9 cellular contexts compared by ENCODE assay signal in genomic region chr4:116358633-116359222, GRCh38.
DNase-seq lines count a peak whose midpoint lies in the region; ATAC-seq, FAIRE-seq and TF ChIP-seq lines count a peak whose summit lies in the region.
"Had no signal": no experiment of that assay in that cellular context is flagged by ENCODE, and none has a peak within 500 bp of the region (broad histone marks: within the 10 kb centered on the region; RNA-seq: fewer than 3 reads in every experiment).

No MANE protein-coding gene starts in this region.

- H3K79me1 ChIP-seq in mesendoderm (ENCODE audit: low read length): no peaks in the 10 kb centered on the region

- no peak overlapping the region for H2BK5ac ChIP-seq in mesendoderm (ENCODE audit: low read length)

- no peak overlapping the region for H2AK5ac ChIP-seq in mesendoderm (ENCODE audit: low read length)

- H3K79me2 ChIP-seq in mesendoderm (ENCODE audit: control insufficient read depth, insufficient read depth, low read length): no peaks in the 10 kb centered on the region

- no peaks in the 10 kb centered on the region for H3K4me1 ChIP-seq in A549
- H3K4me1 ChIP-seq in mesendoderm (ENCODE audit: control insufficient read depth, low read depth, low read length): no peaks in the 10 kb centered on the region

- no peak overlapping the region for H3K23ac ChIP-seq in mesendoderm (ENCODE audit: low read length)

- DNase-seq in A549 (ENCODE audit: low read depth in 1 of 2, low spot score in 1 of 2) (peak; percentile 7 to 75), GM10266 (ENCODE audit: extremely low spot score) (peak; percentile 40), H7 (peak; percentile 12), RWPE1 (ENCODE audit: low spot score) (peak; percentile 63), dermis microvascular lymphatic vessel endothelial cell (ENCODE audit: low read depth in 2 of 2) (peak; percentile 31 to 53), mesendoderm (peak; percentile 90), DMS79 treated with DMSO at 0.1 percent for 48 hours (lab: John Stamatoyannopoulos, UW) (no peak)

- TF ChIP-seq EP300 in A549 (IDR thresholded peaks at IDR 0.05): no peak
- no peak for TF ChIP-seq EP300 in Ishikawa (IDR thresholded peaks at IDR 0.05; ENCODE audit: borderline replicate concordance)

- TF ChIP-seq POLR2A in A549 (IDR thresholded peaks at IDR 0.05; ENCODE audit: low read length): no peak

- no peak overlapping the region for H3K56ac ChIP-seq in mesendoderm (ENCODE audit: low read length)

- peak; percentile 44 to 47; a peak in 3 of 5 replicates for TF ChIP-seq RAD21 in A549 (conservative IDR thresholded peaks at IDR 0.05 in 1 of 2, IDR thresholded peaks at IDR 0.05 in 1 of 2)
- peak; percentile 72 for TF ChIP-seq RAD21 in Ishikawa (IDR thresholded peaks at IDR 0.05; ENCODE audit: low read depth)

- H3K27me3 ChIP-seq in H7 (ENCODE audit: control insufficient read depth, insufficient read depth, low read length) (no peaks in the 10 kb centered on the region), mesendoderm (ENCODE audit: insufficient read depth, low read length, poor library complexity) (no peaks in the 10 kb centered on the region)

- no peak overlapping the region for H4K5ac ChIP-seq in mesendoderm (ENCODE audit: low read length)

- no peak overlapping the region for H3K18ac ChIP-seq in mesendoderm (ENCODE audit: low read length)

- H2BK120ac ChIP-seq in mesendoderm (ENCODE audit: low read depth, low read length): no peak overlapping the region

- CTCF ChIA-PET in A549 (lab: Yijun Ruan, JAX) (interaction anchor here (0.9 to 1.3 kb wide), 3 partner anchors 10 to 1675 kb away, joined by 3 read pairs; no protein-coding TSS in a partner anchor), RWPE1 (lab: Yijun Ruan, JAX) (interaction anchor here (0.6 to 1.1 kb wide), 7 partner anchors 180 to 1676 kb away, joined by 3 to 5 read pairs (median 3); partner anchors contain the start of gene NDST3)

- no peak for FAIRE-seq in A549 (lab: Jason Lieb, UNC)

- H4K8ac ChIP-seq in mesendoderm (ENCODE audit: low read depth, low read length): no peak overlapping the region

- TF ChIP-seq CTCF in A549 (IDR thresholded peaks at IDR 0.05): peak; percentile 38; the same call in 2 of the 3 replicates
- peak; percentile 79 for TF ChIP-seq CTCF in GM10266 (IDR thresholded peaks at IDR 0.05; ENCODE audit: control insufficient read depth, insufficient read depth, low read depth, missing control alignments)
- TF ChIP-seq CTCF in RWPE1 (conservative IDR thresholded peaks at IDR 0.05; ENCODE audit: low read depth): peak; percentile 63

- H2BK15ac ChIP-seq in mesendoderm (replicated peaks; ENCODE audit: low read depth): no peak overlapping the region

- ATAC-seq in A549: peak; percentile 92 to 95
- ATAC-seq: naive thymus-derived CD8-positive, alpha-beta T cell had no signal

- no peaks in the 10 kb centered on the region for H3K9me3 ChIP-seq in A549

- no peak overlapping the region for H3K27ac ChIP-seq in A549
- peak overlapping the region; percentile 29 for H3K27ac ChIP-seq in RWPE1
- no peak overlapping the region for H3K27ac ChIP-seq in mesendoderm (ENCODE audit: low read depth, low read length)

- H3K36me3 ChIP-seq in H7 (replicated peaks; ENCODE audit: control insufficient read depth, insufficient read depth, low read length) (no peaks in the 10 kb centered on the region), mesendoderm (ENCODE audit: control insufficient read depth, insufficient read depth, low read length) (no peaks in the 10 kb centered on the region)

- 10% methylated on average over 11 of the region's 11 CpGs for WGBS in A549 (ENCODE audit: missing lambda C conversion rate)
- no CpG with 5 or more reads among the region's 11 CpGs for WGBS in mesendoderm (ENCODE audit: extremely low coverage, insufficient coverage, low lambda C conversion rate)

- no peak overlapping the region for H3K4me3 ChIP-seq in A549
- no peak overlapping the region for H3K4me3 ChIP-seq in H7 (ENCODE audit: insufficient read depth, low read depth, low read length)
- H3K4me3 ChIP-seq in mesendoderm (ENCODE audit: low read length): no peak overlapping the region

- H3K4ac ChIP-seq in mesendoderm (ENCODE audit: low read depth, low read length): no peak overlapping the region

- H3K4me2 ChIP-seq in A549 (no peak overlapping the region), mesendoderm (ENCODE audit: low read length) (no peak overlapping the region)

- POLR2A ChIA-PET in A549 (lab: Yijun Ruan, JAX) (no interaction called here), RWPE1 (lab: Yijun Ruan, JAX; ENCODE audit: low non-redundant PET) (no interaction called here)

- H3K9ac ChIP-seq in mesendoderm (ENCODE audit: low read length): no peak overlapping the region

TF ChIP-seq in A549, 52 proteins besides CTCF, POLR2A, EP300 and RAD21:
- TF ChIP-seq CHD2 (IDR thresholded peaks at IDR 0.05; ENCODE audit: low read length, partially characterized antibody): no peak
- TF ChIP-seq EHF (CRISPR knock-in tag; IDR thresholded peaks at IDR 0.05): no peak
- no peak for TF ChIP-seq JUN (IDR thresholded peaks at IDR 0.05)
- no peak for TF ChIP-seq TP53 (CRISPR knock-in tag; IDR thresholded peaks at IDR 0.05)
- no peak for TF ChIP-seq NFE2L2 (conservative IDR thresholded peaks at IDR 0.05; ENCODE audit: low read length)
- no peak for TF ChIP-seq GATA3 (IDR thresholded peaks at IDR 0.05; ENCODE audit: borderline replicate concordance)
- no peak for TF ChIP-seq EHMT2 (IDR thresholded peaks at IDR 0.05; ENCODE audit: low read depth)
- TF ChIP-seq KDM1A (IDR thresholded peaks at IDR 0.05; ENCODE audit: low read depth): no peak

TF ChIP-seq in Ishikawa, 13 proteins besides CTCF, POLR2A, EP300 and RAD21:
- TF ChIP-seq NFIC (IDR thresholded peaks at IDR 0.05) (no peak), YY1 (IDR thresholded peaks at IDR 0.05; ENCODE audit: low read depth) (no peak), CEBPB (IDR thresholded peaks at IDR 0.05) (no peak), FOXM1 (IDR thresholded peaks at IDR 0.05; ENCODE audit: borderline replicate concordance, low read depth) (no peak), CREB1 (IDR thresholded peaks at IDR 0.05; ENCODE audit: low read depth) (no peak), ZBTB7A (IDR thresholded peaks at IDR 0.05; ENCODE audit: low read depth) (no peak), TEAD4 (IDR thresholded peaks at IDR 0.05) (no peak), TCF12 (IDR thresholded peaks at IDR 0.05; ENCODE audit: low read depth) (no peak)
- TF ChIP-seq, protein P1, sequence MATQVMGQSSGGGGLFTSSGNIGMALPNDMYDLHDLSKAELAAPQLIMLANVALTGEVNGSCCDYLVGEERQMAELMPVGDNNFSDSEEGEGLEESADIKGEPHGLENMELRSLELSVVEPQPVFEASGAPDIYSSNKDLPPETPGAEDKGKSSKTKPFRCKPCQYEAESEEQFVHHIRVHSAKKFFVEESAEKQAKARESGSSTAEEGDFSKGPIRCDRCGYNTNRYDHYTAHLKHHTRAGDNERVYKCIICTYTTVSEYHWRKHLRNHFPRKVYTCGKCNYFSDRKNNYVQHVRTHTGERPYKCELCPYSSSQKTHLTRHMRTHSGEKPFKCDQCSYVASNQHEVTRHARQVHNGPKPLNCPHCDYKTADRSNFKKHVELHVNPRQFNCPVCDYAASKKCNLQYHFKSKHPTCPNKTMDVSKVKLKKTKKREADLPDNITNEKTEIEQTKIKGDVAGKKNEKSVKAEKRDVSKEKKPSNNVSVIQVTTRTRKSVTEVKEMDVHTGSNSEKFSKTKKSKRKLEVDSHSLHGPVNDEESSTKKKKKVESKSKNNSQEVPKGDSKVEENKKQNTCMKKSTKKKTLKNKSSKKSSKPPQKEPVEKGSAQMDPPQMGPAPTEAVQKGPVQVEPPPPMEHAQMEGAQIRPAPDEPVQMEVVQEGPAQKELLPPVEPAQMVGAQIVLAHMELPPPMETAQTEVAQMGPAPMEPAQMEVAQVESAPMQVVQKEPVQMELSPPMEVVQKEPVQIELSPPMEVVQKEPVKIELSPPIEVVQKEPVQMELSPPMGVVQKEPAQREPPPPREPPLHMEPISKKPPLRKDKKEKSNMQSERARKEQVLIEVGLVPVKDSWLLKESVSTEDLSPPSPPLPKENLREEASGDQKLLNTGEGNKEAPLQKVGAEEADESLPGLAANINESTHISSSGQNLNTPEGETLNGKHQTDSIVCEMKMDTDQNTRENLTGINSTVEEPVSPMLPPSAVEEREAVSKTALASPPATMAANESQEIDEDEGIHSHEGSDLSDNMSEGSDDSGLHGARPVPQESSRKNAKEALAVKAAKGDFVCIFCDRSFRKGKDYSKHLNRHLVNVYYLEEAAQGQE (IDR thresholded peaks at IDR 0.05; ENCODE audit: low read depth): no peak
- TF ChIP-seq, protein P2, sequence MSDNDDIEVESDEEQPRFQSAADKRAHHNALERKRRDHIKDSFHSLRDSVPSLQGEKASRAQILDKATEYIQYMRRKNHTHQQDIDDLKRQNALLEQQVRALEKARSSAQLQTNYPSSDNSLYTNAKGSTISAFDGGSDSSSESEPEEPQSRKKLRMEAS (IDR thresholded peaks at IDR 0.05): no peak
- TF ChIP-seq, protein P3, sequence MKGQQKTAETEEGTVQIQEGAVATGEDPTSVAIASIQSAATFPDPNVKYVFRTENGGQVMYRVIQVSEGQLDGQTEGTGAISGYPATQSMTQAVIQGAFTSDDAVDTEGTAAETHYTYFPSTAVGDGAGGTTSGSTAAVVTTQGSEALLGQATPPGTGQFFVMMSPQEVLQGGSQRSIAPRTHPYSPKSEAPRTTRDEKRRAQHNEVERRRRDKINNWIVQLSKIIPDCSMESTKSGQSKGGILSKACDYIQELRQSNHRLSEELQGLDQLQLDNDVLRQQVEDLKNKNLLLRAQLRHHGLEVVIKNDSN (IDR thresholded peaks at IDR 0.05): no peak
